ENCODE assay signal across 9 cellular contexts in the genomic region with DNA sequence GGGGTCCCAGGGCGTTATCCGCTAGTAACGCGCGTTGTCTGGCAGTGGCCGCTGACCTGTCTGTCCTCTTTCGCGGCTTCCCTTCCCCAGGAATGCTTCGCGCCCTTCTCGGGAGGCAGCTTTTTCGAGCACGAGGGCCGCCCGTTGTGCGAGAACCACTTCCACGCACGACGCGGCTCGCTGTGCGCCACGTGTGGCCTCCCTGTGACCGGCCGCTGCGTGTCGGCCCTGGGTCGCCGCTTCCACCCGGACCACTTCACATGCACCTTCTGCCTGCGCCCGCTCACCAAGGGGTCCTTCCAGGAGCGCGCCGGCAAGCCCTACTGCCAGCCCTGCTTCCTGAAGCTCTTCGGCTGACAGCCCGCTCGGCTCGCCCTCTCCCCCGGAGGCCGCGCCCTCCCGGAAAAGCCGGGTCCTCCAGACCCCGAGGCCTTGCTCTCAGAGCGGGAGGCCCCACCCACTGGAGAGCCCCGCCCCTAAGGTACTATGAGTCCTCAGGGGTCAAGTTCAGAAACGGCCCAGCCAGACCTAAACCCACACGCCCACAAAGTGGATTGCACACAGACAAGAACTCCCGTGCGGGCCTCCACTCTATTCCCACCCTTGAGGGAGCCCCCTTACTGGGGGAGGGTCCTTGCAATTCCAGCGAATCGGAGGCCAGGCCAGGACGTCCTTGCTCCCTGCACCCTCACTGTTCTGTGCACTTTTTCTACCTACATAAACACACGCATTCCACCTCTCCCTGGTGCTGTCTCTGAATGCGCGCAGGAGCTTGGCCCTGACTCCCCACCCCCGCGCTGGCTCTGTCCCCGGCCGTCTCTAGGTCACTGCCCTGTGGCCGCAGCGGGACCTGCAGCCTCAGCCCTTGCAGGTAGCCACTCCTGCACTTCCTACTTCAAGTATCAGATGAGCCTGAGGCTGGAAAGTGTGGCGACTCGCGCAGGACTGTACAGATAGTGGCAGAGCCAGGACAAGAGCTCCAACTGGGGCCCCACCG. TPM values are rescaled to one million over a fixed set of nuclear protein-coding genes. Genes with fewer than 3 reads are reported as not detected.
DNase-seq lines count a peak whose midpoint lies in the region; ATAC-seq and TF ChIP-seq lines count a peak whose summit lies in the region.
"Had no signal": no experiment of that assay in that cellular context is flagged by ENCODE, and none has a peak within 500 bp of the region (broad histone marks: within the 10 kb centered on the region; RNA-seq: fewer than 3 reads in every experiment).

No MANE protein-coding gene starts in this region.

- peaks cover 12% of the 10 kb centered on the region for H3K27me3 Mint-ChIP-seq in central memory CD8-positive, alpha-beta T cell
- peaks cover 94% of the 10 kb centered on the region for H3K27me3 Mint-ChIP-seq in neural crest cell (ENCODE audit: low read depth)

- ATAC-seq in left cardiac atrium (no peak), heart right ventricle (no peak)
- peak; percentile 28 for ATAC-seq in central memory CD8-positive, alpha-beta T cell (replicated peaks; ENCODE audit: extremely low read depth, poor library complexity, severe bottlenecking)

- peaks cover under 1 to 33% (median 14%) of the 10 kb centered on the region in 9 donors for H3K4me1 ChIP-seq in heart right ventricle

- CTCF ChIA-PET in HEK293T (lab: Yijun Ruan, JAX) = no interaction called here

- no peak overlapping the region for H3K27ac Mint-ChIP-seq in central memory CD8-positive, alpha-beta T cell (ENCODE audit: low read depth)
- no peak overlapping the region for H3K27ac Mint-ChIP-seq in neural crest cell (ENCODE audit: unreplicated experiment)

- H3K4me3 ChIP-seq in heart right ventricle = peak overlapping the region in 5 of 10 donors; percentile 15 to 54 (median 20)

- H3K9me3 Mint-ChIP-seq in central memory CD8-positive, alpha-beta T cell = no peaks in the 10 kb centered on the region
- H3K9me3 Mint-ChIP-seq in neural crest cell = no peaks in the 10 kb centered on the region

- TF ChIP-seq CTCF in heart right ventricle (IDR thresholded peaks at IDR 0.05) (no peak), neural crest cell (conservative IDR thresholded peaks at IDR 0.05) (peak; percentile 50)

- POLR2A ChIA-PET in HEK293T (lab: Yijun Ruan, JAX) = no interaction called here

- DNase-seq in left cardiac atrium (peak; percentile 35), heart right ventricle (no peak), NOMO-1 (lab: John Stamatoyannopoulos, UW; ENCODE audit: unreplicated experiment in 2 of 2) (peak; percentile 63 to 70), neural crest cell (ENCODE audit: low read depth, low spot score) (peak; percentile 48), HEK293T (ENCODE audit: extremely low spot score) (no peak), NCI-H446 (lab: John Stamatoyannopoulos, UW) (no peak), inferior parietal cortex (ENCODE audit: extremely low spot score) (no peak)
- DNase-seq in central memory CD8-positive, alpha-beta T cell (ENCODE audit: low spot score in 2 of 2) = no peak

- peaks cover 21% of the 10 kb centered on the region for H3K4me1 Mint-ChIP-seq in central memory CD8-positive, alpha-beta T cell
- peaks cover 18% of the 10 kb centered on the region for H3K4me1 Mint-ChIP-seq in neural crest cell

- H3K36me3 ChIP-seq in heart right ventricle = peaks cover 0 to 54% (median 24%) of the 10 kb centered on the region in 9 donors

- 76 to 83% methylated on average over 67 of the region's 67 CpGs for WGBS in heart right ventricle, 2 donors

- peaks cover 0 to 12% (median 0%) of the 10 kb centered on the region in 7 donors for H3K27me3 ChIP-seq in heart right ventricle

- peaks cover 5% of the 10 kb centered on the region for H3K36me3 Mint-ChIP-seq in central memory CD8-positive, alpha-beta T cell (ENCODE audit: insufficient read depth)
- H3K36me3 Mint-ChIP-seq in neural crest cell (ENCODE audit: low read depth) = no peaks in the 10 kb centered on the region

- intact Hi-C loops in left cardiac atrium (cut with DNase I) (no loop called here), heart right ventricle (cut with DNase I) (no loop called here)

- H3K9me3 ChIP-seq in heart right ventricle = no peaks in the 10 kb centered on the region

- peak overlapping the region in 1 of 10 donors; percentile 38 for H3K27ac ChIP-seq in heart right ventricle

- peak overlapping the region; percentile 82 for H3K4me3 Mint-ChIP-seq in central memory CD8-positive, alpha-beta T cell
- peak overlapping the region; percentile 74 for H3K4me3 Mint-ChIP-seq in neural crest cell

TF ChIP-seq in HEK293T, 16 proteins besides CTCF, POLR2A, EP300 and RAD21:
- TF ChIP-seq FOXK2 (IDR thresholded peaks at IDR 0.05) (no peak), ZNF384 (IDR thresholded peaks at IDR 0.05) (no peak)

RNA-seq across cellular contexts. Expression of a gene that starts 5.4 kb away (rescaled TPM):
- not detected for total RNA-seq in left cardiac atrium
- not detected for total RNA-seq in heart right ventricle
- 1 to 10 TPM in 1 of 2 donors, under 1 TPM in 1; 0.77 to 1.9 TPM for polyA plus RNA-seq in heart right ventricle
- not detected in 2 replicates for total RNA-seq in neural crest cell
- total RNA-seq: Daoy had no signal

RNA-seq across cellular contexts. Expression of a gene that starts 5.6 kb away (rescaled TPM):
- 10 to 100 TPM; 33.2 to 57.9 TPM for total RNA-seq in left cardiac atrium
- total RNA-seq in heart right ventricle = 10 to 100 TPM; 11.3 to 43.0 (median 16.7) TPM
- polyA plus RNA-seq in heart right ventricle = 10 to 100 TPM; 20.8 to 37.3 TPM
- total RNA-seq in neural crest cell = 7.2 and 8.8 TPM in 2 replicates

RNA-seq across cellular contexts. Expression of a gene that starts 18.2 kb away (rescaled TPM):
- total RNA-seq in left cardiac atrium (1 to 10 TPM; 7.0 to 8.9 TPM), heart right ventricle (1 to 10 TPM; 3.8 to 7.8 (median 6.4) TPM), neural crest cell (11.8 and 12.3 TPM in 2 replicates)
- 10 to 100 TPM in 1 of 2 donors, 1 to 10 TPM in 1; 8.4 to 11.9 TPM for polyA plus RNA-seq in heart right ventricle

RNA-seq across cellular contexts. Expression of a gene that starts 30.7 kb away (rescaled TPM):
- 10 to 100 TPM; 25.6 to 36.6 TPM for total RNA-seq in left cardiac atrium
- 10 to 100 TPM; 21.9 to 28.0 (median 24.4) TPM for total RNA-seq in heart right ventricle
- polyA plus RNA-seq in heart right ventricle = 10 to 100 TPM; 31.9 to 44.4 TPM
- 47.6 and 47.7 TPM in 2 replicates for total RNA-seq in neural crest cell

RNA-seq across cellular contexts. Expression of a gene that starts 34.9 kb away (rescaled TPM):
- total RNA-seq in left cardiac atrium (1 to 10 TPM; 2.3 to 3.0 TPM), heart right ventricle (1 to 10 TPM; 1.9 to 5.4 (median 2.7) TPM), neural crest cell (0.91 and 1.0 TPM in 2 replicates)
- 1 to 10 TPM in 1 of 2 donors, under 1 TPM in 1; 0.22 to 1.5 TPM for polyA plus RNA-seq in heart right ventricle
- total RNA-seq: Daoy had no signal

Comparison
In these comparisons a context has a peak if more than half of its experiments do, and no peak if none do; other contexts are left out.
1. DNase-seq: peak in left cardiac atrium (single experiment), NOMO-1 (2 of 2) and neural crest cell (single experiment); none in heart right ventricle (0 of 2), central memory CD8-positive, alpha-beta T cell (0 of 2), HEK293T (single experiment), NCI-H446 (0 of 2) and inferior parietal cortex (single experiment).